ENCODE assay signal across 1 cellular context in genomic region chr19:58218899-58219298, GRCh38.
TF ChIP-seq lines count a peak whose summit lies in the region.

No MANE protein-coding gene starts in this region.

TF ChIP-seq in HepG2, 621 proteins besides CTCF, POLR2A, EP300 and RAD21:
- no peak for TF ChIP-seq PHF21A (CRISPR knock-in tag; IDR thresholded peaks at IDR 0.05)
- TF ChIP-seq ZNF451 (CRISPR knock-in tag; IDR thresholded peaks at IDR 0.05), result no peak
- no peak for TF ChIP-seq SAP130 (CRISPR knock-in tag; IDR thresholded peaks at IDR 0.05; ENCODE audit: low read depth)
- no peak for TF ChIP-seq STAT5B (CRISPR knock-in tag; IDR thresholded peaks at IDR 0.05)
- no peak for TF ChIP-seq ZNF430 (CRISPR knock-in tag; IDR thresholded peaks at IDR 0.05)
- TF ChIP-seq ZBTB39 (CRISPR knock-in tag; IDR thresholded peaks at IDR 0.05), result no peak
- no peak for TF ChIP-seq ZBTB34 (CRISPR knock-in tag; IDR thresholded peaks at IDR 0.05)
- TF ChIP-seq PCBP1 (IDR thresholded peaks at IDR 0.05; ENCODE audit: borderline replicate concordance, low read depth, low read length), result no peak
- no peak for TF ChIP-seq PREB (CRISPR knock-in tag; IDR thresholded peaks at IDR 0.05)
- TF ChIP-seq, protein P1, sequence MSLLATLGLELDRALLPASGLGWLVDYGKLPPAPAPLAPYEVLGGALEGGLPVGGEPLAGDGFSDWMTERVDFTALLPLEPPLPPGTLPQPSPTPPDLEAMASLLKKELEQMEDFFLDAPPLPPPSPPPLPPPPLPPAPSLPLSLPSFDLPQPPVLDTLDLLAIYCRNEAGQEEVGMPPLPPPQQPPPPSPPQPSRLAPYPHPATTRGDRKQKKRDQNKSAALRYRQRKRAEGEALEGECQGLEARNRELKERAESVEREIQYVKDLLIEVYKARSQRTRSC (CRISPR knock-in tag; IDR thresholded peaks at IDR 0.05; ENCODE audit: low read depth), result no peak
- no peak for TF ChIP-seq MIER3 (CRISPR knock-in tag; IDR thresholded peaks at IDR 0.05; ENCODE audit: borderline replicate concordance)
- TF ChIP-seq ELF1 (CRISPR knock-in tag; IDR thresholded peaks at IDR 0.05), result no peak
- TF ChIP-seq, protein P2, sequence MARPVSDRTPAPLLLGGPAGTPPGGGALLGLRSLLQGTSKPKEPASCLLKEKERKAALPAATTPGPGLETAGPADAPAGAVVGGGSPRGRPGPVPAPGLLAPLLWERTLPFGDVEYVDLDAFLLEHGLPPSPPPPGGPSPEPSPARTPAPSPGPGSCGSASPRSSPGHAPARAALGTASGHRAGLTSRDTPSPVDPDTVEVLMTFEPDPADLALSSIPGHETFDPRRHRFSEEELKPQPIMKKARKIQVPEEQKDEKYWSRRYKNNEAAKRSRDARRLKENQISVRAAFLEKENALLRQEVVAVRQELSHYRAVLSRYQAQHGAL (CRISPR knock-in tag; IDR thresholded peaks at IDR 0.05; ENCODE audit: not compliant biosample characterization), result no peak
- no peak for TF ChIP-seq ATAD3A (CRISPR knock-in tag; IDR thresholded peaks at IDR 0.05)
- TF ChIP-seq KDM5A (IDR thresholded peaks at IDR 0.05; ENCODE audit: borderline replicate concordance, low read length), result no peak
- TF ChIP-seq MTF1 (CRISPR knock-in tag; IDR thresholded peaks at IDR 0.05), result no peak
- TF ChIP-seq HMG20A (CRISPR knock-in tag; IDR thresholded peaks at IDR 0.05; ENCODE audit: borderline replicate concordance), result no peak
TF ChIP-seq in HepG2: peak in this region for 0.
